Comparison of ENCODE assay signal across 13 cellular contexts in the genomic region with DNA sequence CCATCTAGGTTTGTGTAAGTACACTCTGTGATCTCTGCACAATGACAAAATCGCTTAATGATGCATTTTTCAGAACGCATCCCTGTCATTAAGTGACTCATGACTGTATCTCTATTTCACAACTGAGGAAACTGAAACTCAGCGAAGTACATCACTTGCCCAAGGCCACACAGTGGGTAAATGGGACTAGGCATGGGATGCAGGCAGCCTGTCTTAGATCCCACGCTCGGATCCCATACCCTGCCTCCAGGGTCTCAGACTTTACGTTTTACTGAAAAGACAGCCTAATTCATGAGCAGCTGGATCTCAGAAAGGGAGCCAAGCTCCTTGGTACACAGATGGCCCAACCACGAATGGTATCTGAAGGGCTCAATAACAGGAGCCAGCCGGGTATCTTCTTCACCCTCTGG. TPM values are rescaled to one million over a fixed set of nuclear protein-coding genes. Genes with fewer than 3 reads are reported as not detected.
DNase-seq lines count a peak whose midpoint lies in the region; TF ChIP-seq lines count a peak whose summit lies in the region.
"Had no signal": no experiment of that assay in that cellular context is flagged by ENCODE, and none has a peak within 500 bp of the region (broad histone marks: within the 10 kb centered on the region; RNA-seq: fewer than 3 reads in every experiment).

No MANE protein-coding gene starts in this region.

- peak overlapping the region; percentile 43 for H3K27ac Mint-ChIP-seq in activated CD4-positive, alpha-beta T cell treated with anti-CD3 and anti-CD28 coated beads, Interleukin-2, amount 10 ng/mL, durations not matched to agents 24 days and 14 days

- peaks cover 4% of the 10 kb centered on the region for H3K36me3 Mint-ChIP-seq in activated CD4-positive, alpha-beta T cell treated with anti-CD3 and anti-CD28 coated beads, Interleukin-2, amount 10 ng/mL, durations not matched to agents 24 days and 14 days (ENCODE audit: low read depth)

- H3K27me3 ChIP-seq in MM.1S (replicated peaks; ENCODE audit: insufficient read depth, low read length) (no peaks in the 10 kb centered on the region), adipocyte (replicated peaks; ENCODE audit: control insufficient read depth, insufficient read depth, low read length) (no peaks in the 10 kb centered on the region)
- H3K27me3 ChIP-seq: SJCRH30 had no signal

- no peaks in the 10 kb centered on the region for H3K9me2 ChIP-seq in MM.1S (replicated peaks; ENCODE audit: insufficient read depth, low read length)

- peak overlapping the region; percentile 49 for H2AFZ ChIP-seq in MM.1S (ENCODE audit: low read length)

- peaks cover 39% of the 10 kb centered on the region for H3K4me1 Mint-ChIP-seq in activated CD4-positive, alpha-beta T cell treated with anti-CD3 and anti-CD28 coated beads, Interleukin-2, amount 10 ng/mL, durations not matched to agents 24 days and 14 days

- H3K9me3 Mint-ChIP-seq in activated CD4-positive, alpha-beta T cell treated with anti-CD3 and anti-CD28 coated beads, Interleukin-2, amount 10 ng/mL, durations not matched to agents 24 days and 14 days: no peaks in the 10 kb centered on the region
- H3K9me3 Mint-ChIP-seq: activated naive CD4-positive, alpha-beta T cell treated with anti-CD3 and anti-CD28 coated beads, Interleukin-2, amount 50 U/mL, for 72 hours had no signal

- H3K36me3 ChIP-seq in MM.1S (replicated peaks; ENCODE audit: insufficient read depth, low read length) (no peaks in the 10 kb centered on the region), adipocyte (ENCODE audit: control insufficient read depth, insufficient read depth, low read length, severe bottlenecking) (no peaks in the 10 kb centered on the region)
- H3K36me3 ChIP-seq: SJCRH30 had no signal

- intact Hi-C loops in activated CD4-positive, alpha-beta T cell treated with anti-CD3 and anti-CD28 coated beads, Interleukin-2, amount 10 ng/mL, durations not matched to agents 24 days and 14 days (cut with micrococcal nuclease): no loop called here

- H3K4me1 ChIP-seq in MM.1S (ENCODE audit: low read length): 0 out of 2 replicates have a peak, but pooled peaks cover 3% of the 10 kb centered on the region
- H3K4me1 ChIP-seq in adipocyte (ENCODE audit: control insufficient read depth, insufficient read depth, low read length): peaks cover 20% of the 10 kb centered on the region

- peak; percentile 64 for DNase-seq in activated CD4-positive, alpha-beta T cell treated with anti-CD3 and anti-CD28 coated beads, Interleukin-2, amount 10 ng/mL, durations not matched to agents 24 days and 14 days
- DNase-seq in activated CD4-positive, alpha-beta T cell treated with anti-CD3 and anti-CD28 coated beads for 4 hours: no peak
- peak; percentile 50 for DNase-seq in MM.1S
- DNase-seq in adipocyte (ENCODE audit: low read depth): peak; percentile 26
- DNase-seq in renal cortical epithelial cell (ENCODE audit: low read depth): peak; percentile 58
- no peak for DNase-seq in effector CD8-positive, alpha-beta T cell (lab: John Stamatoyannopoulos, UW)
- DNase-seq in NCI-H128 (lab: John Stamatoyannopoulos, UW; ENCODE audit: unreplicated experiment): no peak
- no peak for DNase-seq in C1 segment of cervical spinal cord (lab: John Stamatoyannopoulos, UW)
- DNase-seq: ACHN, NCI-H1092, SJCRH30 had no signal

- peaks cover 12% of the 10 kb centered on the region for H3F3A ChIP-seq in MM.1S (ENCODE audit: insufficient read depth, low read length)

- H3K4me2 ChIP-seq in MM.1S (ENCODE audit: low read depth, low read length): peak overlapping the region; percentile 47; the same call in 1 of the 2 replicates

- H4K20me1 ChIP-seq in MM.1S (ENCODE audit: insufficient read depth, low read length): no peaks in the 10 kb centered on the region

- H3K27me3 Mint-ChIP-seq in activated CD4-positive, alpha-beta T cell treated with anti-CD3 and anti-CD28 coated beads, Interleukin-2, amount 10 ng/mL, durations not matched to agents 24 days and 14 days: peaks cover 2% of the 10 kb centered on the region

- no peak overlapping the region for H3K4me3 ChIP-seq in MM.1S (ENCODE audit: low read length)
- no peak overlapping the region for H3K4me3 ChIP-seq in adipocyte (ENCODE audit: low read length)
- H3K4me3 ChIP-seq: SJCRH30 had no signal

- H3K9me3 ChIP-seq in MM.1S (replicated peaks; ENCODE audit: insufficient read depth, low read length) (no peaks in the 10 kb centered on the region), adipocyte (ENCODE audit: control insufficient read depth, low read length) (no peaks in the 10 kb centered on the region)
- H3K9me3 ChIP-seq: SJCRH30 had no signal

- H3K9ac ChIP-seq in MM.1S (ENCODE audit: low read length) (peak overlapping the region; percentile 26; the same call in 1 of the 2 replicates), adipocyte (ENCODE audit: low read length) (no peak overlapping the region)

- peaks cover 22% of the 10 kb centered on the region for H3K79me2 ChIP-seq in MM.1S (ENCODE audit: low read length)

- no peak for TF ChIP-seq CTCF in MM.1S (IDR thresholded peaks at IDR 0.05; ENCODE audit: low read length)

- peak overlapping the region; percentile 30 for H3K4me3 Mint-ChIP-seq in activated CD4-positive, alpha-beta T cell treated with anti-CD3 and anti-CD28 coated beads, Interleukin-2, amount 10 ng/mL, durations not matched to agents 24 days and 14 days

- H3K27ac ChIP-seq in MM.1S (ENCODE audit: low read length): peak overlapping the region; percentile 94
- H3K27ac ChIP-seq: SJCRH30 had no signal

RNA-seq across cellular contexts. Expression of a gene that starts 2.4 kb away (rescaled TPM):
- 131 and 149 TPM in 2 replicates for total RNA-seq in activated CD4-positive, alpha-beta T cell treated with anti-CD3 and anti-CD28 coated beads, Interleukin-2, amount 10 ng/mL, durations not matched to agents 24 days and 14 days
- 137 and 146 TPM in 2 replicates for total RNA-seq in renal cortical epithelial cell

RNA-seq across cellular contexts. Expression of a gene that starts 25.7 kb away (rescaled TPM):
- 25.5 and 26.2 TPM in 2 replicates for total RNA-seq in activated CD4-positive, alpha-beta T cell treated with anti-CD3 and anti-CD28 coated beads, Interleukin-2, amount 10 ng/mL, durations not matched to agents 24 days and 14 days
- total RNA-seq in renal cortical epithelial cell: 16.8 and 68.2 TPM in 2 replicates

RNA-seq across cellular contexts. Expression of a gene that starts 41.1 kb away (rescaled TPM):
- 11.7 and 12.8 TPM in 2 replicates for total RNA-seq in activated CD4-positive, alpha-beta T cell treated with anti-CD3 and anti-CD28 coated beads, Interleukin-2, amount 10 ng/mL, durations not matched to agents 24 days and 14 days
- total RNA-seq in renal cortical epithelial cell: 28.0 and 36.5 TPM in 2 replicates

RNA-seq across cellular contexts. Expression of a gene that starts 44.1 kb away (rescaled TPM):
- total RNA-seq in activated CD4-positive, alpha-beta T cell treated with anti-CD3 and anti-CD28 coated beads, Interleukin-2, amount 10 ng/mL, durations not matched to agents 24 days and 14 days: 0.16 and 0.17 TPM in 2 replicates
- total RNA-seq in renal cortical epithelial cell: not detected in 2 replicates
- total RNA-seq: mononuclear cell had no signal

Comparison
In these comparisons a context has a peak if more than half of its experiments do, and no peak if none do; other contexts are left out.
1. DNase-seq: peak in activated CD4-positive, alpha-beta T cell treated with anti-CD3 and anti-CD28 coated beads, Interleukin-2, amount 10 ng/mL, durations not matched to agents 24 days and 14 days (single experiment), MM.1S (single experiment), adipocyte (single experiment) and renal cortical epithelial cell (single experiment); none in activated CD4-positive, alpha-beta T cell treated with anti-CD3 and anti-CD28 coated beads for 4 hours (0 of 2), effector CD8-positive, alpha-beta T cell (single experiment), NCI-H128 (single experiment) and C1 segment of cervical spinal cord (0 of 14).